ENCODE assay signal across 18 cellular contexts in the genomic region with DNA sequence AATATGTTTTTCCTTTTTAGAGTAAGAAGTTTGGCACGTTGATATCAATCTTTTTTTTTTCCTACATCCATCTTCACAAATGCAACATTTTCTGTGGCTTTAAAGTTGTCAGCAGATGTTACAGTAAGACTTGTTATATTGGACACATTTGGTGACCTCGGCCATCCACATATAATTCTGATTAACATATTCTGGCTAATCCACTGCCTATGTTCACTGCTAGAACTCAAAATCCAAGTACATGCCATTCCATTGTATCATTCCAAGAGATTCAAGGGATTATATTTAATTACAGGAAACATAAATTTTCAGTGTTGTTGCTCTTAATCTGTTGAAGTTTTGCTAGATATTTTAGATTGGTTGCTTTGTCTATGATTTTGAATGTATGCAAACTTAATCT.
"Had no signal": no experiment of that assay in that cellular context is flagged by ENCODE, and none has a peak within 500 bp of the region (broad histone marks: within the 10 kb centered on the region; RNA-seq: fewer than 3 reads in every experiment).

No MANE protein-coding gene starts in this region.

- ATAC-seq: activated T-cell treated with anti-CD3 and anti-CD28 coated beads, Interleukin-2, amount 50 U/mL, for 4 hours; PC-3; T-cell had no signal

- H3K36me3 ChIP-seq: breast epithelium had no signal

- H3K27ac ChIP-seq: breast epithelium, VCaP had no signal

- H3K4me3 ChIP-seq: breast epithelium had no signal

- H3K9me3 ChIP-seq: breast epithelium had no signal

- DNase-seq: activated CD4-positive, alpha-beta memory T cell treated with anti-CD3 and anti-CD28 coated beads for 36 hours; activated CD4-positive, alpha-beta T cell treated with anti-CD3 and anti-CD28 coated beads, Interleukin-2, amount 10 ng/mL, durations not matched to agents 7 days and 5 days; activated CD4-positive, CD25-positive, alpha-beta regulatory T cell; activated CD8-positive, alpha-beta memory T cell treated with anti-CD3 and anti-CD28 coated beads for 24 hours; activated effector memory CD4-positive, alpha-beta T cell treated with anti-CD3 and anti-CD28 coated beads, Interleukin-2, amount 50 U/mL, for 16 hours; activated naive CD4-positive, alpha-beta T cell treated with anti-CD3 and anti-CD28 coated beads for 36 hours; activated T-cell treated with anti-CD3 and anti-CD28 coated beads, Interleukin-2, amount 50 U/mL, for 4 hours; caudate nucleus; NCI-H1105 treated with DMSO at 0.1 percent for 48 hours; NCI-H1436 treated with DMSO at 0.1 percent for 48 hours; NCI-H187; NCI-H2081; NCI-H524; PC-3; SHP77 treated with DMSO at 0.1 percent for 48 hours; T-cell had no signal

- H3K27me3 ChIP-seq: breast epithelium had no signal

- H3K4me1 ChIP-seq: breast epithelium had no signal
